Comparison of ENCODE assay signal across 1 cellular context in the genomic region with DNA sequence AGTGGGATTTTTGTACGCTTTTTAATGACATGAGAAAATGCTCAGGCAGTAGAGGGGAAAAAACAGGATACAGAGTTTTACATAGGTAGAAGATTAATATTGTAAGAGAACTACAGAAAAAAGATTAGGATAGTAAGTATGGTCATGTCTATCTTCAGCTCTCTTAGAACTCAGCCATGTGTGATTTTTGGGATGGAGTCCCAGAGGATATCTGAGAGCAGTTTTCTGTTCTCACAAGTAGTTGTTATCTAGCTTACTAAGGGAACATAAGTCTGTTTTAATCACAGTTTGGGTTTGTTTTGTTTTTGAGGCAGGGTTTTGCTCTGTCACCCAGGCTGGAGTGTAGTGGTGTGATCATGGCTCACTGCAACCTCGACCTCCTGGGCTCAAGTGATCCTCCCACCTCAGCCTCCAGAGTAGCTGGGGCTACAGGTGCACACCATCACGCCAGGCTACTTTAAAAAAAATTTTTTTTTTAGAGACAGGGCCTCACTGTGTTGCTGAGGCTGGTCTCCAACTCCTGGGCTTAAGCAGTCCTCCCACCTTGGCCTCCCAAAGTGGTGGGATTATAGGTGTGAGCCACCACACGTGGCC. TPM values are rescaled to one million over a fixed set of nuclear protein-coding genes. Genes with fewer than 3 reads are reported as not detected.
"Had no signal": no experiment of that assay in that cellular context is flagged by ENCODE, and none has a peak within 500 bp of the region (broad histone marks: within the 10 kb centered on the region; RNA-seq: fewer than 3 reads in every experiment).

No MANE protein-coding gene starts in this region.

RNA-seq across cellular contexts. Expression of gene SNX22, which starts 41.3 kb away (rescaled TPM):
- total RNA-seq: smooth muscle cell had no signal
